Comparison of ENCODE assay signal across 16 cellular contexts in the genomic region with DNA sequence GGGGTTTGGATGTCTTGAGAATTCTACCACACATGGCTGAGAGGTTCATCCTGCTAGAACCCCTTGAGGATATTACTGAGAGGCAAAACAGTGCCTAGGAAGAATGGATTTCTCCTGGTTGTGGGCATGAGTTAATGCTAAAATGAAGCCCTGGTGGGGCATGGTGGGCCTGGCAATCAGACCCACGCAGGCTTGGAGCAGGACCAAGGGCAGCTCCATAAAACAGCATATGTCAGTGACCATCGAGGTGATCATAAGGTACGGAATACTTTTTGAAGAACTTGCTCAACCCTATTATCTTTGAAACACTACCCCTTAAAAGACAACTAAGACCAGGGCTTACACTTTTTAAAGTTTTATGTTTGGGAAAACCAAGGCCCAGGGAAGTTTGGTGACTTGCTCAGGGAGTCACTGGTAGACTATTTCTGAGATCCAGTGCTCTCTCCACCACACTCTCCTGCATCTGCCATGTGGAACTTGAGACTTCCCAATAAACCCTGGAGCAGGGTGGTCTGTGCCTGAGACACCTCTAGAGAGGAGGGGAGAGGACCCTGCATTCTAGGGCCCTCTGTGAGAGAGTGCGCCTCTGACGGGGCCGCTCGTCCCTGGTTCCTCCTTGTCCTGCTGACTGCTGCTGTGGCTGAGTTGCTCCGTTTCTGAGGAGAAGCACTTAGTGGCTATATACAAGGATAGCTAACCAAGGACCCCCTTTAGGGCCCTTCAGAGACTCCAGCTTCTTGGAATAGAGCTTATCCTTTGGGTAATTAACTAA. TPM values are rescaled to one million over a fixed set of nuclear protein-coding genes. Genes with fewer than 3 reads are reported as not detected.
DNase-seq lines count a peak whose midpoint lies in the region; ATAC-seq, FAIRE-seq and TF ChIP-seq lines count a peak whose summit lies in the region.
"Had no signal": no experiment of that assay in that cellular context is flagged by ENCODE, and none has a peak within 500 bp of the region (broad histone marks: within the 10 kb centered on the region; RNA-seq: fewer than 3 reads in every experiment).

No MANE protein-coding gene starts in this region.

- H3K4me1 Mint-ChIP-seq in CD14-positive monocyte = peaks cover 67% of the 10 kb centered on the region
- peaks cover 26% of the 10 kb centered on the region for H3K4me1 Mint-ChIP-seq in activated naive CD8-positive, alpha-beta T cell treated with anti-CD3 and anti-CD28 coated beads for 36 hours
- H3K4me1 Mint-ChIP-seq in activated CD8-positive, alpha-beta memory T cell treated with anti-CD3 and anti-CD28 coated beads, Interleukin-2, amount 10 ng/mL, durations not matched to agents 7 days and 5 days = peaks cover 40% of the 10 kb centered on the region

- intact Hi-C loops in CD14-positive monocyte (cut with micrococcal nuclease) = loop anchor here in 1 of 2 donors (10.0 kb wide), 1 partner anchor 208 kb away; no protein-coding TSS in a partner anchor

- H3K9me3 Mint-ChIP-seq in CD14-positive monocyte = no peaks in the 10 kb centered on the region
- no peaks in the 10 kb centered on the region for H3K9me3 Mint-ChIP-seq in activated naive CD8-positive, alpha-beta T cell treated with anti-CD3 and anti-CD28 coated beads for 36 hours
- no peaks in the 10 kb centered on the region for H3K9me3 Mint-ChIP-seq in activated CD8-positive, alpha-beta memory T cell treated with anti-CD3 and anti-CD28 coated beads, Interleukin-2, amount 10 ng/mL, durations not matched to agents 7 days and 5 days (ENCODE audit: low read depth)
- H3K9me3 Mint-ChIP-seq: brain; natural killer cell treated with Interleukin-12 subunit alpha and Interleukin-12 subunit beta and Interleukin-15 and Interleukin-18, amount 100 ng/mL, for 72 hours; T-helper 2 cell treated with Interferon-gamma antibody and Interleukin-4, amounts not matched to agents 5 μg/mL and 100 μg/mL, for 36 hours had no signal

- TF ChIP-seq RAD21 in A549 (conservative IDR thresholded peaks at IDR 0.05 in 1 of 2, IDR thresholded peaks at IDR 0.05 in 1 of 2) = no peak

- H3K27ac ChIP-seq in A549 (peak overlapping the region; percentile 64 to 90; a peak in 5 of 6 replicates), neutrophil (peak overlapping the region; percentile 94)

- CTCF ChIA-PET in A549 (lab: Yijun Ruan, JAX) = interaction anchor here (0.9 to 32.2 kb wide), 6 partner anchors 8 to 293 kb away, joined by 3 to 976 read pairs (median 5); a partner anchor contains a TSS
- CTCF ChIA-PET in activated CD8-positive, alpha-beta memory T cell treated with anti-CD3 and anti-CD28 coated beads, Interleukin-2, amount 10 ng/mL, durations not matched to agents 7 days and 5 days (lab: Charles Lee) = interaction anchor here (0.9 to 2.4 kb wide), 5 partner anchors 8 to 295 kb away, joined by 3 to 18 read pairs (median 5); no protein-coding TSS in a partner anchor

- peaks cover 0 to 6% (median 0%) of the 10 kb centered on the region in 3 donors for H3K27me3 Mint-ChIP-seq in CD14-positive monocyte (ENCODE audit: low read depth in 3 of 3)
- H3K27me3 Mint-ChIP-seq in activated naive CD8-positive, alpha-beta T cell treated with anti-CD3 and anti-CD28 coated beads for 36 hours = no peaks in the 10 kb centered on the region
- H3K27me3 Mint-ChIP-seq in activated CD8-positive, alpha-beta memory T cell treated with anti-CD3 and anti-CD28 coated beads, Interleukin-2, amount 10 ng/mL, durations not matched to agents 7 days and 5 days = peaks cover 3% of the 10 kb centered on the region

- no peak for TF ChIP-seq POLR2A in A549 (IDR thresholded peaks at IDR 0.05; ENCODE audit: low read length)

- H3K4me3 ChIP-seq in A549 (no peak overlapping the region), neutrophil (ENCODE audit: low read depth in 1 of 2, low read length in 1 of 2) (peak overlapping the region; percentile 49 to 55)

- peaks cover 0 to 2% of the 10 kb centered on the region in 2 donors for H3K36me3 Mint-ChIP-seq in CD14-positive monocyte
- H3K36me3 Mint-ChIP-seq in activated naive CD8-positive, alpha-beta T cell treated with anti-CD3 and anti-CD28 coated beads for 36 hours = no peaks in the 10 kb centered on the region
- no peaks in the 10 kb centered on the region for H3K36me3 Mint-ChIP-seq in activated CD8-positive, alpha-beta memory T cell treated with anti-CD3 and anti-CD28 coated beads, Interleukin-2, amount 10 ng/mL, durations not matched to agents 7 days and 5 days
- H3K36me3 Mint-ChIP-seq: brain; natural killer cell treated with Interleukin-12 subunit alpha and Interleukin-12 subunit beta and Interleukin-15 and Interleukin-18, amount 100 ng/mL, for 72 hours had no signal

- H3K4me1 ChIP-seq in A549 (peaks cover 19% of the 10 kb centered on the region), neutrophil (ENCODE audit: control insufficient read depth in 1 of 2, insufficient read depth in 1 of 2, low read depth in 1 of 2, low read length in 1 of 2) (peaks cover 56 to 57% of the 10 kb centered on the region in 2 experiments)

- POLR2A ChIA-PET in A549 (lab: Yijun Ruan, JAX) = interaction anchor here (0.9 kb wide), 1 partner anchor 28 kb away, joined by 5 read pairs; a partner anchor contains a TSS

- TF ChIP-seq CTCF in A549 (IDR thresholded peaks at IDR 0.05) (no peak), CD14-positive monocyte (IDR thresholded peaks at IDR 0.05) (no peak), neutrophil (IDR thresholded peaks at IDR 0.05) (no peak)

- DNase-seq in A549 (ENCODE audit: low read depth in 1 of 2, low spot score in 1 of 2) = no peak
- peak; percentile 65 for DNase-seq in CD14-positive monocyte (ENCODE audit: low spot score)
- DNase-seq in activated naive CD8-positive, alpha-beta T cell treated with anti-CD3 and anti-CD28 coated beads for 36 hours = no peak
- DNase-seq in stimulated activated CD4-positive, alpha-beta T cell treated with anti-CD3 and anti-CD28 coated beads, Interleukin-15, amount 100 ng/mL, for 24 hours = no peak
- no peak for DNase-seq in activated CD8-positive, alpha-beta memory T cell treated with anti-CD3 and anti-CD28 coated beads, Interleukin-2, amount 10 ng/mL, durations not matched to agents 7 days and 5 days
- DNase-seq: activated effector memory CD4-positive, alpha-beta T cell treated with Interleukin-2 at 50 U/mL for 16 hours; effector CD8-positive, alpha-beta T cell; NCI-H2029; NCI-H526 treated with DMSO at 0.1 percent for 48 hours had no signal

- H3K4me2 ChIP-seq in A549 = no peak overlapping the region

- ATAC-seq in A549 (no peak), GM18907 (IDR thresholded peaks at IDR 0.05; ENCODE audit: unreplicated experiment) (no peak)
- ATAC-seq in activated CD4-positive, CD25-positive, alpha-beta regulatory T cell treated with anti-CD3 and anti-CD28 coated beads, Interleukin-2, amount 50 U/mL, for 24 hours = no peak
- no peak for ATAC-seq in activated CD8-positive, alpha-beta memory T cell treated with anti-CD3 and anti-CD28 coated beads, Interleukin-2, amount 10 ng/mL, durations not matched to agents 7 days and 5 days

- no peaks in the 10 kb centered on the region for H3K27me3 ChIP-seq in neutrophil

- peak overlapping the region; percentile 98 to 100 (median 100) for H3K27ac Mint-ChIP-seq in CD14-positive monocyte
- H3K27ac Mint-ChIP-seq in activated naive CD8-positive, alpha-beta T cell treated with anti-CD3 and anti-CD28 coated beads for 36 hours = peak overlapping the region; percentile 13
- no peak overlapping the region for H3K27ac Mint-ChIP-seq in activated CD8-positive, alpha-beta memory T cell treated with anti-CD3 and anti-CD28 coated beads, Interleukin-2, amount 10 ng/mL, durations not matched to agents 7 days and 5 days

- WGBS in A549 (ENCODE audit: missing lambda C conversion rate) = 89% methylated on average over 5 of the region's 8 CpGs

- H3K36me3 ChIP-seq in neutrophil = no peaks in the 10 kb centered on the region

- H3K4me3 Mint-ChIP-seq in CD14-positive monocyte = peak overlapping the region; percentile 74 to 93
- no peak overlapping the region for H3K4me3 Mint-ChIP-seq in activated naive CD8-positive, alpha-beta T cell treated with anti-CD3 and anti-CD28 coated beads for 36 hours
- H3K4me3 Mint-ChIP-seq in activated CD8-positive, alpha-beta memory T cell treated with anti-CD3 and anti-CD28 coated beads, Interleukin-2, amount 10 ng/mL, durations not matched to agents 7 days and 5 days = no peak overlapping the region
- H3K4me3 Mint-ChIP-seq: brain had no signal

- no peak for FAIRE-seq in A549 (lab: Jason Lieb, UNC)

- H3K9me3 ChIP-seq in A549 (no peaks in the 10 kb centered on the region), neutrophil (no peaks in the 10 kb centered on the region)

- TF ChIP-seq EP300 in A549 (IDR thresholded peaks at IDR 0.05) = no peak

TF ChIP-seq in A549, 52 proteins besides CTCF, POLR2A, EP300 and RAD21:
- TF ChIP-seq HOXB13 (CRISPR knock-in tag; IDR thresholded peaks at IDR 0.05; ENCODE audit: low read depth) (no peak), RNF2 (IDR thresholded peaks at IDR 0.05; ENCODE audit: borderline replicate concordance, low read depth) (no peak), NPAS2 (CRISPR knock-in tag; IDR thresholded peaks at IDR 0.05; ENCODE audit: borderline replicate concordance) (no peak), HDAC2 (IDR thresholded peaks at IDR 0.05) (no peak), GATA3 (IDR thresholded peaks at IDR 0.05; ENCODE audit: borderline replicate concordance) (no peak), JUNB (IDR thresholded peaks at IDR 0.05) (no peak), RARB (CRISPR knock-in tag; IDR thresholded peaks at IDR 0.05) (no peak)
- TF ChIP-seq, protein P1, sequence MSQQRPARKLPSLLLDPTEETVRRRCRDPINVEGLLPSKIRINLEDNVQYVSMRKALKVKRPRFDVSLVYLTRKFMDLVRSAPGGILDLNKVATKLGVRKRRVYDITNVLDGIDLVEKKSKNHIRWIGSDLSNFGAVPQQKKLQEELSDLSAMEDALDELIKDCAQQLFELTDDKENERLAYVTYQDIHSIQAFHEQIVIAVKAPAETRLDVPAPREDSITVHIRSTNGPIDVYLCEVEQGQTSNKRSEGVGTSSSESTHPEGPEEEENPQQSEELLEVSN (IDR thresholded peaks at IDR 0.05; ENCODE audit: borderline replicate concordance, low read depth) = no peak

RNA-seq across cellular contexts. Expression of a gene that starts 28.0 kb away (rescaled TPM):
- polyA plus RNA-seq in A549 (2011; rRNA removed) (16.0 and 21.2 TPM in 2 replicates), A549 (2017; fragmentation: RNase III; extraction: RNeasy Plus Mini Kit Qiagen cat#74134 plus additional on column Dnase treatment) (13.1 to 18.5 TPM (median 15.7 TPM) in 3 replicates), CD14-positive monocyte (not detected)
- polyA plus RNA-seq in A549 (2012; cell fraction: cytosol; rRNA removed) = 6.5 and 8.5 TPM in 2 replicates
- polyA plus RNA-seq in A549 (2012; cell fraction: nucleus; rRNA removed) = 4.6 and 6.0 TPM in 2 replicates
- 27.4 and 28.2 TPM in 2 replicates for polyA minus RNA-seq in A549 (2011; rRNA and poly(A)+ RNA removed)
- not detected for total RNA-seq in activated naive CD8-positive, alpha-beta T cell treated with anti-CD3 and anti-CD28 coated beads for 36 hours
- not detected for total RNA-seq in activated CD8-positive, alpha-beta memory T cell treated with anti-CD3 and anti-CD28 coated beads, Interleukin-2, amount 10 ng/mL, durations not matched to agents 7 days and 5 days
- total RNA-seq: natural killer cell treated with Interleukin-12 subunit alpha and Interleukin-12 subunit beta and Interleukin-15 and Interleukin-18, amount 100 ng/mL, for 72 hours; RPMI7951 had no signal

Comparison
In these comparisons a context has a peak if more than half of its experiments do, and no peak if none do; other contexts are left out.
1. H3K4me3 Mint-ChIP-seq: peak in CD14-positive monocyte (2 of 2); none in activated naive CD8-positive, alpha-beta T cell treated with anti-CD3 and anti-CD28 coated beads for 36 hours (single experiment) and activated CD8-positive, alpha-beta memory T cell treated with anti-CD3 and anti-CD28 coated beads, Interleukin-2, amount 10 ng/mL, durations not matched to agents 7 days and 5 days (single experiment).